ENCODE assay signal across 1 cellular context in the genomic region with DNA sequence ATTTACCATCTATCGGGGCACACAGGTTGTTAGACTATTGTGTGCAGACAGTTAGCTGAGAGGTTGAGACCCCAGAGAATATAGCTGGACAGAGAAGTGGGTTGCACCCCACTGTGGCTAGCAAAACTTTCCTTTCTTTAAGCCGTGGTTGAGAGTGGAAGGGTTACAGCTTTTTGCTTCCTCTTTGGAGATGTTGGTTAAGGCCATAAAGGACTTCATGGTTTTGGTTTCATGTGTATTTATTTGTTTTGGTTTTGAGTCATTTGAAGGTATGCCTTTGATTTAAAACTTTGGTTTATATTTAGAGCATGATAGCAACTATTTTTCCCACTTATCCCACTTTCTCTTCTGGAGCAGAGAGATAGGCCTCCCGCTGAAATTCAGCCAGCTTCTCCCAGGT.
TF ChIP-seq lines count a peak whose summit lies in the region.

No MANE protein-coding gene starts in this region.

TF ChIP-seq in HCT116, 20 proteins besides CTCF, POLR2A, EP300 and RAD21 (continued from another document):
- no peak for TF ChIP-seq JUND (IDR thresholded peaks at IDR 0.05)
- TF ChIP-seq, protein P1, sequence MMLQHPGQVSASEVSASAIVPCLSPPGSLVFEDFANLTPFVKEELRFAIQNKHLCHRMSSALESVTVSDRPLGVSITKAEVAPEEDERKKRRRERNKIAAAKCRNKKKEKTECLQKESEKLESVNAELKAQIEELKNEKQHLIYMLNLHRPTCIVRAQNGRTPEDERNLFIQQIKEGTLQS (IDR thresholded peaks at IDR 0.05) = no peak
- no peak for TF ChIP-seq CEBPB (IDR thresholded peaks at IDR 0.05; ENCODE audit: low read depth)
- no peak for TF ChIP-seq ZFX (IDR thresholded peaks at IDR 0.05)
- TF ChIP-seq EZH2 (IDR thresholded peaks at IDR 0.05) = no peak
- no peak for TF ChIP-seq SRF (IDR thresholded peaks at IDR 0.05; ENCODE audit: low read depth)
- TF ChIP-seq EZH2phosphoT487 (IDR thresholded peaks at IDR 0.05; ENCODE audit: borderline replicate concordance) = no peak
- no peak for TF ChIP-seq FOSL1 (IDR thresholded peaks at IDR 0.05; ENCODE audit: low read depth)
- TF ChIP-seq TCF7L2 (IDR thresholded peaks at IDR 0.05; ENCODE audit: borderline replicate concordance, extremely low read depth, insufficient read depth, insufficient read length) = no peak
